1 cellular context compared by ENCODE assay signal in genomic region chr12:82650627-82651337, GRCh38.
TF ChIP-seq lines count a peak whose summit lies in the region.

No MANE protein-coding gene starts in this region.

TF ChIP-seq in GM12878, 131 proteins besides CTCF, POLR2A, EP300 and RAD21 (continued from another document and continues in another):
- TF ChIP-seq MLLT1 (IDR thresholded peaks at IDR 0.05) (no peak), ATF7 (IDR thresholded peaks at IDR 0.05; ENCODE audit: low read depth) (peak; percentile 84), TCF3 (IDR thresholded peaks at IDR 0.05; ENCODE audit: borderline replicate concordance, insufficient read depth, low read depth, low read length) (no peak), LARP7 (IDR thresholded peaks at IDR 0.05) (no peak), MXI1 (IDR thresholded peaks at IDR 0.05; ENCODE audit: low read depth, low read length) (no peak), ZBTB40 (IDR thresholded peaks at IDR 0.05; ENCODE audit: borderline replicate concordance) (no peak), ZBTB33 (IDR thresholded peaks at IDR 0.05) (no peak), BMI1 (IDR thresholded peaks at IDR 0.05; ENCODE audit: borderline replicate concordance) (no peak), IKZF2 (IDR thresholded peaks at IDR 0.05) (peak; percentile 78 to 86), KDM1A (IDR thresholded peaks at IDR 0.05; ENCODE audit: borderline replicate concordance) (no peak), ZNF687 (IDR thresholded peaks at IDR 0.05) (no peak), FOS (IDR thresholded peaks at IDR 0.05; ENCODE audit: borderline replicate concordance, extremely low read depth, insufficient read length) (no peak), FOXM1 (IDR thresholded peaks at IDR 0.05; ENCODE audit: low read depth, low read length) (peak; percentile 42; the same call in 1 of the 2 replicates), SKIL (IDR thresholded peaks at IDR 0.05; ENCODE audit: low read depth, poor library complexity, severe bottlenecking) (peak; percentile 47), BCL3 (IDR thresholded peaks at IDR 0.05; ENCODE audit: borderline replicate concordance, insufficient read depth, low read depth, low read length, poor library complexity, severe bottlenecking) (no peak), PBX3 (IDR thresholded peaks at IDR 0.05; ENCODE audit: insufficient replicate concordance, low read depth, low read length) (peak; percentile 66), TBL1XR1 (IDR thresholded peaks at IDR 0.05; ENCODE audit: low read depth, low read length) (peak; percentile 35; the same call in 1 of the 2 replicates), SUPT20H (IDR thresholded peaks at IDR 0.05; ENCODE audit: borderline replicate concordance, control insufficient read depth, low read depth, low read length) (no peak), HDAC2 (IDR thresholded peaks at IDR 0.05) (no peak), BACH1 (IDR thresholded peaks at IDR 0.05; ENCODE audit: borderline replicate concordance) (no peak), BRCA1 (IDR thresholded peaks at IDR 0.05; ENCODE audit: low read depth, low read length) (no peak), NR2F1 (conservative IDR thresholded peaks at IDR 0.05) (peak; percentile 85), CREM (IDR thresholded peaks at IDR 0.05; ENCODE audit: low read depth) (peak; percentile 62; the same call in 1 of the 2 replicates), ZNF592 (IDR thresholded peaks at IDR 0.05) (no peak), IRF4 (IDR thresholded peaks at IDR 0.05; ENCODE audit: low read depth, low read length) (no peak), RCOR1 (conservative IDR thresholded peaks at IDR 0.05; ENCODE audit: low read depth, low read length) (no peak), SRF (IDR thresholded peaks at IDR 0.05; ENCODE audit: low read depth in 2 of 2, low read length in 2 of 2) (no peak), RFX5 (IDR thresholded peaks at IDR 0.05; ENCODE audit: low read depth, low read length) (no peak), EZH2 (IDR thresholded peaks at IDR 0.05; ENCODE audit: borderline replicate concordance, control insufficient read depth, low read depth, low read length) (no peak), USF2 (IDR thresholded peaks at IDR 0.05; ENCODE audit: borderline replicate concordance, low read depth, low read length) (no peak), MTA3 (IDR thresholded peaks at IDR 0.05; ENCODE audit: borderline replicate concordance, low read length) (no peak), SMC3 (IDR thresholded peaks at IDR 0.05; ENCODE audit: borderline replicate concordance, low read length) (no peak), CREB1 (IDR thresholded peaks at IDR 0.05; ENCODE audit: low read depth) (0 out of 2 replicates have a peak, but pooled peaks have one; percentile 12), POLR2AphosphoS2 (IDR thresholded peaks at IDR 0.05; ENCODE audit: low read depth, low read length) (no peak)
